Comparison of ENCODE assay signal across 15 cellular contexts in genomic region chr9:103902263-103902662, GRCh38.
DNase-seq lines count a peak whose midpoint lies in the region; ATAC-seq and TF ChIP-seq lines count a peak whose summit lies in the region.
"Had no signal": no experiment of that assay in that cellular context is flagged by ENCODE, and none has a peak within 500 bp of the region (broad histone marks: within the 10 kb centered on the region; RNA-seq: fewer than 3 reads in every experiment).

No MANE protein-coding gene starts in this region.

- no peak for DNase-seq in nephron progenitor cell
- DNase-seq in trophoblast cell = no peak
- DNase-seq in NCI-H1417 treated with DMSO at 0.1 percent for 48 hours (lab: John Stamatoyannopoulos, UW) = no peak
- DNase-seq in NCI-H524 treated with DMSO at 0.1 percent for 48 hours (lab: John Stamatoyannopoulos, UW) = no peak
- DNase-seq: DMS53, GM23248, KG1, NCI-H146, NCI-H2081, NCI-H774 had no signal

- H3K4ac ChIP-seq in trophoblast cell (ENCODE audit: low read depth, low read length) = no peak overlapping the region

- H3K27ac Mint-ChIP-seq in nephron progenitor cell = peak overlapping the region; percentile 91

- no peak overlapping the region for H3K4me2 ChIP-seq in trophoblast cell (ENCODE audit: low read length)

- no peak overlapping the region for H3K14ac ChIP-seq in trophoblast cell (ENCODE audit: low read length)

- WGBS in trophoblast cell (ENCODE audit: extremely low coverage, insufficient coverage, insufficient read length) = no CpG with 5 or more reads among the region's 2 CpGs

- no peak overlapping the region for H2BK120ac ChIP-seq in trophoblast cell (ENCODE audit: insufficient read depth, low read length, poor library complexity)

- H3K27me3 Mint-ChIP-seq in nephron progenitor cell (ENCODE audit: low read depth, poor library complexity) = no peaks in the 10 kb centered on the region

- no peaks in the 10 kb centered on the region for H3K79me1 ChIP-seq in trophoblast cell (ENCODE audit: low read length)

- no peak overlapping the region for H3K4me3 ChIP-seq in trophoblast cell (ENCODE audit: low read depth, low read length)
- H3K4me3 ChIP-seq: GM23248 had no signal

- H2AFZ ChIP-seq in trophoblast cell (ENCODE audit: insufficient read depth, low read length, poor library complexity) = no peak overlapping the region
- H2AFZ ChIP-seq: GM23248 had no signal

- H3K4me3 Mint-ChIP-seq in nephron progenitor cell = no peak overlapping the region

- no peaks in the 10 kb centered on the region for H3K36me3 Mint-ChIP-seq in nephron progenitor cell (ENCODE audit: low read depth)

- H3K27me3 ChIP-seq in trophoblast cell (ENCODE audit: insufficient read depth, low read length) = no peaks in the 10 kb centered on the region

- no peak overlapping the region for H3K18ac ChIP-seq in trophoblast cell (ENCODE audit: low read length)

- no peak overlapping the region for H2BK5ac ChIP-seq in trophoblast cell (ENCODE audit: low read depth, low read length, poor library complexity)

- H4K12ac ChIP-seq in trophoblast cell (ENCODE audit: low read depth, low read length) = no peak overlapping the region

- no peaks in the 10 kb centered on the region for H3K9me3 Mint-ChIP-seq in nephron progenitor cell

- H3K79me2 ChIP-seq in trophoblast cell (ENCODE audit: control insufficient read depth, insufficient read depth, low read length, poor library complexity) = no peaks in the 10 kb centered on the region

- ATAC-seq in GM18867 (IDR thresholded peaks at IDR 0.05; ENCODE audit: unreplicated experiment) = peak; percentile 90
- ATAC-seq in GM21717 (IDR thresholded peaks at IDR 0.05; ENCODE audit: unreplicated experiment) = peak; percentile 73
- peak; percentile 49 for ATAC-seq in HG03045 (IDR thresholded peaks at IDR 0.05; ENCODE audit: unreplicated experiment)
- ATAC-seq: HCT116, HepG2 had no signal

- no peak for TF ChIP-seq CTCF in nephron progenitor cell (IDR thresholded peaks at IDR 0.05)

- no peak overlapping the region for H3K27ac ChIP-seq in trophoblast cell (ENCODE audit: low read depth, low read length)
- H3K27ac ChIP-seq: GM23248 had no signal

- H3K4me1 Mint-ChIP-seq in nephron progenitor cell = peaks cover 23% of the 10 kb centered on the region

- no peak overlapping the region for H2AK5ac ChIP-seq in trophoblast cell (ENCODE audit: low read length)

- no peak overlapping the region for H3K9ac ChIP-seq in trophoblast cell (ENCODE audit: low read length)
- H3K9ac ChIP-seq: GM23248 had no signal

- H3K36me3 ChIP-seq in trophoblast cell (ENCODE audit: control insufficient read depth in 1 of 2, insufficient read depth in 2 of 2, low read length in 2 of 2) = no peaks in the 10 kb centered on the region

- no peak overlapping the region for H4K91ac ChIP-seq in trophoblast cell (ENCODE audit: low read depth, low read length)

- no peaks in the 10 kb centered on the region for H3K4me1 ChIP-seq in trophoblast cell (ENCODE audit: control insufficient read depth in 1 of 2, insufficient read depth in 2 of 2, low read length in 2 of 2)

- H2BK12ac ChIP-seq in trophoblast cell (ENCODE audit: low read length) = no peak overlapping the region

- no peak overlapping the region for H3K23ac ChIP-seq in trophoblast cell (ENCODE audit: low read length)

- H4K8ac ChIP-seq in trophoblast cell (ENCODE audit: low read depth, low read length) = no peak overlapping the region

- no peaks in the 10 kb centered on the region for H3K9me3 ChIP-seq in trophoblast cell (ENCODE audit: insufficient read depth, low read depth, low read length)
